Comparison of ENCODE assay signal across 8 cellular contexts in the genomic region with DNA sequence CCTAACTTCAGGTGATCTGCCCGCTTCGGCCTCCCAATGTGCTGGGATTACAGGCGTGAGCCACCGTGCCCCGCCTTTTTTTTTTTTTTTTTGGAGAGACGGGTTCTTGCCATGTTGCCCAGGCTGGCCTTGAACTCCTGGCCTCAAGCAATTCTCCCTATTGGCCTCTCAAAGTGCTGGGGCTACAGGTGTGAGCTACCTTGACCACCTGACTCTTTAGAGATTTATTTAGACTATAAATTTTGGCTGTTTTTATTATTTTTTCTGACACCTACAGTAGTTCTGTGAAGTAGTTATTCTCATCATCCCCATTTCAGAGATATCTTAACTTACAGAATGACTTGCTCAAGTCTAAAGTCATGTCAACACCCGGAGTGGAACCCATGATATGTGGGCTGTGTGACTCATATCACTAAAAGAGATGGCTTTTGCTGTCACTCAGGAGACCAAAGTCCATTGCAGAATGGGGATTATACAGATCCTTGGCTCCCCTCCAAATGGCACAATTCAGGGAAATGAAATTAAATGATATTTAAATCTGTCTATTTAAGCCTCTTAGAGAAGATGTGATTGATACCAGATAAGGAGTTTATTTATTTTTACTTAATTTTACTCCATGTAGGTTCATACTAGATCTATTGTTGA.
DNase-seq lines count a peak whose midpoint lies in the region; ATAC-seq and TF ChIP-seq lines count a peak whose summit lies in the region.

No MANE protein-coding gene starts in this region.

- no peaks in the 10 kb centered on the region for H3K9me3 ChIP-seq in mesodermal cell (ENCODE audit: control insufficient read depth, low read length)
- no peaks in the 10 kb centered on the region for H3K9me3 ChIP-seq in vagina
- H3K9me3 ChIP-seq in esophagus muscularis mucosa = no peaks in the 10 kb centered on the region
- H3K9me3 ChIP-seq in T-helper 17 cell (ENCODE audit: control insufficient read depth, low read length, poor library complexity, severe bottlenecking) = no peaks in the 10 kb centered on the region
- H3K9me3 ChIP-seq in CD4-positive, alpha-beta memory T cell (ENCODE audit: control insufficient read depth in 1 of 2, low read length in 2 of 2) = no peaks in the 10 kb centered on the region

- TF ChIP-seq POLR2A in vagina (IDR thresholded peaks at IDR 0.05) (no peak), esophagus muscularis mucosa (IDR thresholded peaks at IDR 0.05; ENCODE audit: low read depth) (no peak)

- H3K4me3 ChIP-seq in mesodermal cell (ENCODE audit: extremely low read depth, insufficient read depth, low read length, poor library complexity, severe bottlenecking) (no peak overlapping the region), vagina (no peak overlapping the region), esophagus muscularis mucosa (no peak overlapping the region)
- no peak overlapping the region for H3K4me3 ChIP-seq in CD4-positive, alpha-beta memory T cell (ENCODE audit: low read length in 2 of 2)

- no peaks in the 10 kb centered on the region for H3K36me3 ChIP-seq in mesodermal cell (ENCODE audit: control insufficient read depth, insufficient read depth, low read length)
- H3K36me3 ChIP-seq in vagina = no peaks in the 10 kb centered on the region
- H3K36me3 ChIP-seq in esophagus muscularis mucosa = no peaks in the 10 kb centered on the region
- no peaks in the 10 kb centered on the region for H3K36me3 ChIP-seq in CD4-positive, alpha-beta memory T cell (ENCODE audit: insufficient read depth, low read length)

- peak; percentile 96 for ATAC-seq in GM18519 (IDR thresholded peaks at IDR 0.05; ENCODE audit: low FRiP score, unreplicated experiment)
- ATAC-seq in GM21723 (IDR thresholded peaks at IDR 0.05; ENCODE audit: unreplicated experiment) = peak; percentile 96
- no peak for ATAC-seq in T-helper 17 cell

- peaks cover 2% of the 10 kb centered on the region for H3K36me3 Mint-ChIP-seq in T-helper 17 cell (ENCODE audit: low read depth)
- no peaks in the 10 kb centered on the region for H3K36me3 Mint-ChIP-seq in CD4-positive, alpha-beta memory T cell

- H3K27ac ChIP-seq in mesodermal cell (ENCODE audit: low read depth, low read length, severe bottlenecking) (peak overlapping the region; percentile 75), vagina (no peak overlapping the region), esophagus muscularis mucosa (replicated peaks in 1 of 4) (no peak overlapping the region)
- H3K27ac ChIP-seq in CD4-positive, alpha-beta memory T cell (ENCODE audit: low read depth, low read length) = no peak overlapping the region

- H3K27me3 ChIP-seq in vagina (no peaks in the 10 kb centered on the region), esophagus muscularis mucosa (no peaks in the 10 kb centered on the region)
- no peaks in the 10 kb centered on the region for H3K27me3 ChIP-seq in CD4-positive, alpha-beta memory T cell (ENCODE audit: insufficient read depth, low read length)

- no peaks in the 10 kb centered on the region for H3K4me1 Mint-ChIP-seq in T-helper 17 cell
- no peaks in the 10 kb centered on the region for H3K4me1 Mint-ChIP-seq in CD4-positive, alpha-beta memory T cell

- POLR2A ChIA-PET in CD4-positive, alpha-beta memory T cell (lab: Charles Lee; ENCODE audit: partially characterized antibody) = no interaction called here

- intact Hi-C loops in vagina (cut with DNase I) (no loop called here), esophagus muscularis mucosa (cut with DNase I) (no loop called here)
- intact Hi-C loops in CD4-positive, alpha-beta memory T cell (cut with micrococcal nuclease) = no loop called here

- H3K4me3 Mint-ChIP-seq in T-helper 17 cell = no peak overlapping the region
- H3K4me3 Mint-ChIP-seq in CD4-positive, alpha-beta memory T cell = no peak overlapping the region

- H3K4me1 ChIP-seq in mesodermal cell (ENCODE audit: control insufficient read depth, insufficient read depth, low read length, poor library complexity, severe bottlenecking) (peaks cover 8% of the 10 kb centered on the region), vagina (no peaks in the 10 kb centered on the region), esophagus muscularis mucosa (peaks cover 0 to 10% (median 8%) of the 10 kb centered on the region in 4 donors)
- no peaks in the 10 kb centered on the region for H3K4me1 ChIP-seq in CD4-positive, alpha-beta memory T cell (ENCODE audit: insufficient read depth, low read length)

- no peak for TF ChIP-seq CTCF in vagina (IDR thresholded peaks at IDR 0.05)
- no peak for TF ChIP-seq CTCF in esophagus muscularis mucosa (IDR thresholded peaks at IDR 0.05)

- H3K9me3 Mint-ChIP-seq in CD4-positive, alpha-beta memory T cell = no peaks in the 10 kb centered on the region

- peaks cover 22% of the 10 kb centered on the region for H3K27me3 Mint-ChIP-seq in T-helper 17 cell
- peaks cover 5 to 12% of the 10 kb centered on the region in 2 donors for H3K27me3 Mint-ChIP-seq in CD4-positive, alpha-beta memory T cell

- H3K27ac Mint-ChIP-seq in T-helper 17 cell = no peak overlapping the region
- no peak overlapping the region for H3K27ac Mint-ChIP-seq in CD4-positive, alpha-beta memory T cell

- DNase-seq in HT-29 (ENCODE audit: low spot score) (peak; percentile 45), vagina (ENCODE audit: extremely low spot score in 2 of 2) (no peak), esophagus muscularis mucosa (ENCODE audit: extremely low spot score) (no peak), T-helper 17 cell (no peak)
- no peak for DNase-seq in CD4-positive, alpha-beta memory T cell

- TF ChIP-seq EP300 in esophagus muscularis mucosa (IDR thresholded peaks at IDR 0.05) = no peak

- CTCF ChIA-PET in CD4-positive, alpha-beta memory T cell (lab: Charles Lee; ENCODE audit: partially characterized antibody) = no interaction called here

- WGBS in mesodermal cell (ENCODE audit: insufficient coverage in 2 of 2), 2 experiments = 86 to 100% methylated on average over 5 to 6 of the region's 7 CpGs
- 90% methylated on average over 7 of the region's 7 CpGs for WGBS in esophagus muscularis mucosa
